ENCODE assay signal across 31 cellular contexts in the genomic region with DNA sequence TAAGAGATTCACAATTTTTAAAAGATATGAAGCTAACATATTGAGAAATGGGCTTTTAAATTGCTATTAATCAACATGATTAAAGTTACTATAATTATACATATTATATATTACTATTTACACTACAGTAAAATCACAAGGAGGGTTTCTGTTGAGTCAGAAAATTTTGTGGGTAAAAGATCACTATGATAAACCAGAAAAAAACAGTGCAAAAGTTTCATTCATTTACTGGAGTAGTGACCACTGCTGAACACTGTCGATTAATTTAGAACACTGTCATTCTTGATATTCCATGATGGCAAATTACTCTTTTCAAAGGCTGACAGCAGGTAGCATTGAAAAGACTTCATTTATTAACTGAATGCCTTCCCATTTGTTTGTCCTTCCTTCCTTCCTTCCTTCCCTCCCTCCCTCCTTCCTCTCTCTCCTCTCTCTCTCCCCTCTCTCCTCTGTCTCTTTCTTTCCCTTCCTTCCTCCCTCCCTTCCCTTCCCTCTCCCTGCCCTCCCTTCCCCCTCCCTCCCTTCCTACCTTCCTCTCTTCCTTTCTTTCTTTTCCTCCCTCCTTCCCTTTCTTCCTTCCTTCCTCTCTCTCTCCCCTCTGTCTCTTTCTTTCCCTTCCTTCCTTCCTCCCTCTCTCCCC.
"Had no signal": no experiment of that assay in that cellular context is flagged by ENCODE, and none has a peak within 500 bp of the region (broad histone marks: within the 10 kb centered on the region; RNA-seq: fewer than 3 reads in every experiment).

No MANE protein-coding gene starts in this region.

- H3K27me3 ChIP-seq: left lung, pancreas, sigmoid colon, spleen, stomach, testis, thyroid gland, transverse colon, upper lobe of left lung had no signal

- H3K4me1 Mint-ChIP-seq: nephron, neural crest cell had no signal

- H3K4me3 Mint-ChIP-seq: immature natural killer cell; naive thymus-derived CD8-positive, alpha-beta T cell; nephron; neural crest cell; stimulated activated naive B cell treated with anti-CD40 and anti-IgM and Interleukin-4, amounts not matched to agents 10 μg/mL and 1 μg/mL and 100 μg/mL, for 72 hours had no signal

- DNase-seq: hippocampal formation; immature natural killer cell; kidney; left colon; left lung; lower lobe of right lung; mammary epithelial cell; mesenchymal stem cell; naive thymus-derived CD8-positive, alpha-beta T cell; nucleus accumbens; pancreas; posterior cingulate gyrus; retina; right cardiac atrium; sigmoid colon; small intestine; spleen; stimulated activated CD4-positive, alpha-beta T cell treated with anti-CD3 and anti-CD28 coated beads, Interleukin-2, amount 100 ng/mL, for 48 hours; stimulated activated CD4-positive, alpha-beta T cell treated with anti-CD3 and anti-CD28 coated beads, Interleukin-4, amount 100 ng/mL, for 4 hours; stimulated activated CD8-positive, alpha-beta memory T cell treated with anti-CD3 and anti-CD28 coated beads, Interleukin-4, amount 100 ng/mL, for 48 hours; stimulated activated naive B cell treated with anti-CD40 and anti-IgM and Interleukin-4, amounts not matched to agents 10 μg/mL and 1 μg/mL and 100 μg/mL, for 72 hours; stimulated activated naive CD8-positive, alpha-beta T cell treated with anti-CD3 and anti-CD28 coated beads, Interleukin-15, Interleukin-2, amounts not matched to agents 100 U/mL and 50 U/mL, for 24 hours; stomach; testis; thyroid gland; transverse colon; upper lobe of left lung had no signal

- H3K9me3 Mint-ChIP-seq: immature natural killer cell; naive thymus-derived CD8-positive, alpha-beta T cell; nephron; neural crest cell; stimulated activated naive B cell treated with anti-CD40 and anti-IgM and Interleukin-4, amounts not matched to agents 10 μg/mL and 1 μg/mL and 100 μg/mL, for 72 hours had no signal

- H3K36me3 ChIP-seq: pancreas, prostate gland, thyroid gland had no signal

- H3K4me3 ChIP-seq: left lung, lower lobe of right lung, pancreas, prostate gland, sigmoid colon, spleen, stomach, testis, thyroid gland, transverse colon, upper lobe of left lung had no signal

- H3K27ac Mint-ChIP-seq: immature natural killer cell; naive thymus-derived CD8-positive, alpha-beta T cell; nephron; stimulated activated naive B cell treated with anti-CD40 and anti-IgM and Interleukin-4, amounts not matched to agents 10 μg/mL and 1 μg/mL and 100 μg/mL, for 72 hours had no signal

- ATAC-seq: left colon; left lung; lower lobe of right lung; naive thymus-derived CD8-positive, alpha-beta T cell; pancreas; right cardiac atrium; stimulated activated naive B cell treated with anti-CD40 and anti-IgM and Interleukin-4, amounts not matched to agents 10 μg/mL and 1 μg/mL and 100 μg/mL, for 72 hours; stimulated activated naive CD8-positive, alpha-beta T cell treated with anti-CD3 and anti-CD28 coated beads, Interleukin-15, Interleukin-2, amounts not matched to agents 100 U/mL and 50 U/mL, for 24 hours had no signal

- FAIRE-seq: islet of Langerhans, kidney, pancreas, small intestine had no signal

- H3K4me1 ChIP-seq: left lung, lower lobe of right lung, pancreas, prostate gland, spleen, stomach, testis, thyroid gland, transverse colon, upper lobe of left lung had no signal

- H3K27me3 Mint-ChIP-seq: naive thymus-derived CD8-positive, alpha-beta T cell; stimulated activated naive B cell treated with anti-CD40 and anti-IgM and Interleukin-4, amounts not matched to agents 10 μg/mL and 1 μg/mL and 100 μg/mL, for 72 hours had no signal

- H3K27ac ChIP-seq: left lung, lower lobe of right lung, pancreas, prostate gland, sigmoid colon, spleen, stomach, testis, thyroid gland, transverse colon, upper lobe of left lung had no signal

- H3K9me3 ChIP-seq: left lung, lower lobe of right lung, pancreas, prostate gland, sigmoid colon, spleen, stomach, testis, thyroid gland, transverse colon, upper lobe of left lung had no signal
